ENCODE assay signal across 33 cellular contexts in genomic region chr11:119190531-119190930, GRCh38. TPM values are rescaled to one million over a fixed set of nuclear protein-coding genes. Genes with fewer than 3 reads are reported as not detected.
"Had no signal": no experiment of that assay in that cellular context is flagged by ENCODE, and none has a peak within 500 bp of the region (broad histone marks: within the 10 kb centered on the region; RNA-seq: fewer than 3 reads in every experiment).

No MANE protein-coding gene starts in this region.

- H3K27me3 ChIP-seq: ascending aorta, cardiac muscle cell, MG63, Peyer's patch had no signal

- DNase-seq: activated CD4-positive, alpha-beta memory T cell treated with anti-CD3 and anti-CD28 coated beads, Interleukin-2, amount 10 ng/mL, durations not matched to agents 7 days and 5 days; activated CD4-positive, alpha-beta T cell treated with anti-CD3 and anti-CD28 coated beads for 1 hour; activated CD4-positive, alpha-beta T cell treated with anti-CD3 and anti-CD28 coated beads for 48 hours; activated CD4-positive, CD25-positive, alpha-beta regulatory T cell; activated CD8-positive, alpha-beta memory T cell treated with anti-CD3 and anti-CD28 coated beads for 24 hours; activated CD8-positive, alpha-beta memory T cell treated with anti-CD3 and anti-CD28 coated beads, Interleukin-2, amount 10 ng/mL, durations not matched to agents 7 days and 5 days; activated CD8-positive, alpha-beta memory T cell treated with anti-CD3 and anti-CD28 coated beads, Interleukin-2, amount 50 U/mL, for 48 hours; activated effector memory CD4-positive, alpha-beta T cell treated with Interleukin-2 at 50 U/mL for 16 hours; activated naive CD4-positive, alpha-beta T cell treated with anti-CD3 and anti-CD28 coated beads, Interleukin-2, amount 10 ng/mL, durations not matched to agents 7 days and 5 days; activated naive CD8-positive, alpha-beta T cell treated with anti-CD3 and anti-CD28 coated beads, Interleukin-2, amount 50 U/mL, for 24 hours; activated T-cell treated with anti-CD3 and anti-CD28 coated beads, Interleukin-2, amount 50 U/mL, for 48 hours; amygdala; Kasumi-1; MG63; NCI-H1048; NCI-H1105 treated with DMSO at 0.1 percent for 48 hours; NCI-H1436; NCI-H1694; NCI-H2029; NCI-H345; NCI-H526; NCI-H748 treated with DMSO at 0.1 percent for 48 hours; NK-92 treated with Interleukin-12 subunit alpha and Interleukin-12 subunit beta, amount 100 ng/mL, for 24 hours; RPMI8226; SIG-M5; T1000; WERI-Rb-1 had no signal

- H3K9me3 ChIP-seq: ascending aorta, MG63, Peyer's patch had no signal

- H3K27ac ChIP-seq: ascending aorta, cardiac muscle cell, WERI-Rb-1 had no signal

- H3K36me3 ChIP-seq: ascending aorta, cardiac muscle cell, MG63, Peyer's patch, WERI-Rb-1 had no signal

- H3K4me1 ChIP-seq: ascending aorta, Peyer's patch had no signal

- ATAC-seq: activated CD8-positive, alpha-beta memory T cell treated with anti-CD3 and anti-CD28 coated beads, Interleukin-2, amount 10 ng/mL, durations not matched to agents 7 days and 5 days; activated naive CD8-positive, alpha-beta T cell treated with anti-CD3 and anti-CD28 coated beads, Interleukin-2, amount 50 U/mL, for 24 hours had no signal

- H3K4me3 ChIP-seq: ascending aorta, cardiac muscle cell, MG63, Peyer's patch had no signal

RNA-seq across cellular contexts. Expression of gene NHERF4, which starts 5.3 kb away (rescaled TPM):
- total RNA-seq: ascending aorta, NCI-H460, SK-MEL-5 had no signal

RNA-seq across cellular contexts. Expression of gene ABCG4, which starts 41.7 kb away (rescaled TPM):
- total RNA-seq: activated CD4-positive, alpha-beta memory T cell treated with anti-CD3 and anti-CD28 coated beads, Interleukin-2, amount 10 ng/mL, durations not matched to agents 7 days and 5 days; activated CD8-positive, alpha-beta memory T cell treated with anti-CD3 and anti-CD28 coated beads, Interleukin-2, amount 10 ng/mL, durations not matched to agents 7 days and 5 days; ascending aorta; NCI-H460; Peyer's patch; T-helper 1 cell treated with Interleukin-12 subunit alpha and Interleukin-12 subunit beta and Interleukin-4 antibody, amounts not matched to agents 30 ng/mL and 1 ng/mL, for 36 hours had no signal
